9 cellular contexts compared by ENCODE assay signal in the genomic region with DNA sequence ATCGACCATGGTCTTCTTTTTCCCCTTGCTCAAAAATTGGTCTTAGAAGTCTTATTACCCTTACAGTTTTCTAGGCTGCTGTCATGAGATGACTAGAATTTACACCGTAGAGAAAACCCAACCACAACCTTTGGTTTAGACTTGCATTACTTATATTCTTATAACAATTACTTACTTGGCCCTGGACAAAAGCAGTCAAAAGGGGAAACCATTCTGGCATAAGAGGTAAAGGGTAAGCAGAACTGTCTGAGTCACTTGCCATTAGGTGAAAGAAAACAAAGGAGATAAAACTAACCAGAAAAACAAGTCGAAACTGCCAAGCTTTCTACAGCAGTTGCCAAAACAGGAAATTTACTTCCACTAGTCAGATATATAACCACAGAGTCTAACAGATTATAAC. TPM values are rescaled to one million over a fixed set of nuclear protein-coding genes. Genes with fewer than 3 reads are reported as not detected.
DNase-seq lines count a peak whose midpoint lies in the region; ATAC-seq and TF ChIP-seq lines count a peak whose summit lies in the region.
"Had no signal": no experiment of that assay in that cellular context is flagged by ENCODE, and none has a peak within 500 bp of the region (broad histone marks: within the 10 kb centered on the region; RNA-seq: fewer than 3 reads in every experiment).

No MANE protein-coding gene starts in this region.

- H3K27ac ChIP-seq in thyroid gland, result peak overlapping the region; percentile 92 to 96 (median 93)

- H3K36me3 ChIP-seq in thyroid gland, result peaks cover 0 to 6% of the 10 kb centered on the region in 2 donors

- no peaks in the 10 kb centered on the region for H3K27me3 Mint-ChIP-seq in T-helper 1 cell treated with Interleukin-12 subunit alpha and Interleukin-12 subunit beta and Interleukin-4 antibody, amounts not matched to agents 30 μg/mL and 1 μg/mL, for 36 hours (ENCODE audit: low read depth)
- H3K27me3 Mint-ChIP-seq: dendritic cell treated with granulocyte-macrophage colony-stimulating factor and Interleukin-4, amounts not matched to agents 40 ng/mL and 50 ng/mL, for 4 days had no signal

- peaks cover 44% of the 10 kb centered on the region for H3K36me3 Mint-ChIP-seq in T-helper 1 cell treated with Interleukin-12 subunit alpha and Interleukin-12 subunit beta and Interleukin-4 antibody, amounts not matched to agents 30 μg/mL and 1 μg/mL, for 36 hours (ENCODE audit: low read depth)

- peaks cover 56% of the 10 kb centered on the region for H3K4me1 Mint-ChIP-seq in T-helper 1 cell treated with Interleukin-12 subunit alpha and Interleukin-12 subunit beta and Interleukin-4 antibody, amounts not matched to agents 30 μg/mL and 1 μg/mL, for 36 hours (ENCODE audit: low read depth)

- no peaks in the 10 kb centered on the region for H3K27me3 ChIP-seq in thyroid gland

- peak; percentile 90 for DNase-seq in A172 (ENCODE audit: low spot score)
- DNase-seq in GM19238 (ENCODE audit: insufficient read length, low spot score), result peak; percentile 11
- DNase-seq in glomerular endothelial cell (ENCODE audit: extremely low read depth, low read depth, low spot score), result peak; percentile 71
- no peak for DNase-seq in thyroid gland
- no peak for DNase-seq in DMS79 treated with DMSO at 0.1 percent for 48 hours (lab: John Stamatoyannopoulos, UW)
- DNase-seq in NCI-H1105 treated with DMSO at 0.1 percent for 48 hours (lab: John Stamatoyannopoulos, UW), result no peak

- no peak overlapping the region for H3K4me3 ChIP-seq in thyroid gland (replicated peaks in 1 of 3)

- H3K4me1 ChIP-seq in thyroid gland, result peaks cover 58 to 67% of the 10 kb centered on the region in 2 donors

- no peak for TF ChIP-seq CTCF in thyroid gland (IDR thresholded peaks at IDR 0.05)

- H3K4me3 Mint-ChIP-seq in T-helper 1 cell treated with Interleukin-12 subunit alpha and Interleukin-12 subunit beta and Interleukin-4 antibody, amounts not matched to agents 30 μg/mL and 1 μg/mL, for 36 hours, result peak overlapping the region; percentile 77
- H3K4me3 Mint-ChIP-seq: dendritic cell treated with granulocyte-macrophage colony-stimulating factor and Interleukin-4, amounts not matched to agents 40 ng/mL and 50 ng/mL, for 4 days had no signal

- intact Hi-C loops in thyroid gland (cut with DNase I), result no loop called here

- peak in 1 of 2 donors; percentile 25 for TF ChIP-seq POLR2A in thyroid gland (IDR thresholded peaks at IDR 0.05)

- H3K9me3 Mint-ChIP-seq in T-helper 1 cell treated with Interleukin-12 subunit alpha and Interleukin-12 subunit beta and Interleukin-4 antibody, amounts not matched to agents 30 μg/mL and 1 μg/mL, for 36 hours, result peaks cover 17% of the 10 kb centered on the region

- H3K27ac Mint-ChIP-seq in T-helper 1 cell treated with Interleukin-12 subunit alpha and Interleukin-12 subunit beta and Interleukin-4 antibody, amounts not matched to agents 30 μg/mL and 1 μg/mL, for 36 hours, result peak overlapping the region; percentile 91
- H3K27ac Mint-ChIP-seq: dendritic cell treated with granulocyte-macrophage colony-stimulating factor and Interleukin-4, amounts not matched to agents 40 ng/mL and 50 ng/mL, for 4 days had no signal

- WGBS in thyroid gland, 2 donors, result 32 to 33% methylated on average over 3 of the region's 3 CpGs

- H3K9me3 ChIP-seq in thyroid gland, result no peaks in the 10 kb centered on the region

- peak; percentile 66 for ATAC-seq in HG03139 (IDR thresholded peaks at IDR 0.05; ENCODE audit: unreplicated experiment)

RNA-seq across cellular contexts. Expression of a gene that starts 17.9 kb away (rescaled TPM):
- total RNA-seq in A172 (2014; rRNA removed; shearing (Covaris generic)), result 45.5 and 46.0 TPM in 2 replicates
- total RNA-seq in glomerular endothelial cell, result 34.5 and 36.9 TPM in 2 replicates
- total RNA-seq in thyroid gland, result 100 to 1,000 TPM; 222 to 549 (median 318) TPM

Comparison
In these comparisons a context has a peak if more than half of its experiments do, and no peak if none do; other contexts are left out.
1. DNase-seq: peak in A172 (single experiment), GM19238 (single experiment) and glomerular endothelial cell (single experiment); none in thyroid gland (0 of 2), DMS79 treated with DMSO at 0.1 percent for 48 hours (single experiment) and NCI-H1105 treated with DMSO at 0.1 percent for 48 hours (single experiment).